ENCODE assay signal across 1 cellular context in genomic region chr4:67700874-67701850, GRCh38.
A peak's percentile ranks its signal among the peaks of the same experiment; 100 is the strongest.
TF ChIP-seq lines count a peak whose summit lies in the region.

Gene UBA6, minus strand, starts transcription at chr4:67701155. Its CDS starts 36 bp downstream, at chr4:67701119.

TF ChIP-seq in HCT116, 20 proteins besides CTCF, POLR2A, EP300 and RAD21 (continued from another document):
- TF ChIP-seq SRF (IDR thresholded peaks at IDR 0.05; ENCODE audit: low read depth) (no peak), CEBPB (IDR thresholded peaks at IDR 0.05; ENCODE audit: low read depth) (no peak), SIN3A (IDR thresholded peaks at IDR 0.05; ENCODE audit: low read depth) (peak; percentile 91)
